24 cellular contexts compared by ENCODE assay signal in genomic region chr22:18081416-18081815, GRCh38.
"Had no signal": no experiment of that assay in that cellular context is flagged by ENCODE, and none has a peak within 500 bp of the region (broad histone marks: within the 10 kb centered on the region; RNA-seq: fewer than 3 reads in every experiment).

No MANE protein-coding gene starts in this region.

- H3K4me3 Mint-ChIP-seq: dendritic cell treated with granulocyte-macrophage colony-stimulating factor and Interleukin-4, amounts not matched to agents 40 ng/mL and 50 ng/mL, for 4 days; nephron progenitor cell had no signal

- ATAC-seq: activated T-cell treated with anti-CD3 and anti-CD28 coated beads, Interleukin-2, amount 50 U/mL, for 72 hours; body of pancreas; pancreas; psoas muscle; right cardiac atrium; upper lobe of right lung had no signal

- H3K9me3 Mint-ChIP-seq: activated T-cell treated with anti-CD3 and anti-CD28 coated beads, Interleukin-2, amount 50 U/mL, for 72 hours; dendritic cell treated with granulocyte-macrophage colony-stimulating factor and Interleukin-4, amounts not matched to agents 40 ng/mL and 50 ng/mL, for 4 days; nephron progenitor cell had no signal

- H3K27ac Mint-ChIP-seq: dendritic cell treated with granulocyte-macrophage colony-stimulating factor and Interleukin-4, amounts not matched to agents 40 ng/mL and 50 ng/mL, for 4 days; nephron progenitor cell had no signal

- H3K27me3 Mint-ChIP-seq: dendritic cell treated with granulocyte-macrophage colony-stimulating factor and Interleukin-4, amounts not matched to agents 40 ng/mL and 50 ng/mL, for 4 days had no signal

- H3K4me3 ChIP-seq: body of pancreas, cardiac muscle cell, hepatocyte, left ventricle myocardium inferior, pancreas, psoas muscle, thyroid gland, upper lobe of right lung had no signal

- H3K9me3 ChIP-seq: body of pancreas, left ventricle myocardium inferior, pancreas, psoas muscle, SK-N-SH, thyroid gland, upper lobe of right lung had no signal

- H3K4me2 ChIP-seq: hepatocyte, SK-N-SH had no signal

- DNase-seq: activated CD8-positive, alpha-beta memory T cell treated with anti-CD3 and anti-CD28 coated beads, Interleukin-2, amount 50 U/mL, for 48 hours; activated gamma-delta T cell treated with Interleukin-2 at 50 U/mL for 16 hours; activated T-cell treated with anti-CD3 and anti-CD28 coated beads, Interleukin-2, amount 50 U/mL, for 72 hours; anterior cingulate cortex; body of pancreas; effector CD4-positive, alpha-beta T cell; erythroblast; foreskin melanocyte; immature natural killer cell; kidney glomerular epithelial cell; left ventricle myocardium inferior; nephron progenitor cell; pancreas; psoas muscle; right cardiac atrium; SK-N-SH; stimulated activated CD4-positive, alpha-beta T cell treated with anti-CD3 and anti-CD28 coated beads, Interleukin-4, amount 100 ng/mL, for 24 hours; stimulated activated naive CD4-positive, alpha-beta T cell treated with Interleukin-2 at 50 U/mL for 16 hours; substantia nigra; thyroid gland; upper lobe of right lung had no signal

- H3K9ac ChIP-seq: SK-N-SH had no signal

- H3K27ac ChIP-seq: body of pancreas, cardiac muscle cell, hepatocyte, left ventricle myocardium inferior, pancreas, psoas muscle, thyroid gland, upper lobe of right lung had no signal

- H3K27me3 ChIP-seq: body of pancreas, cardiac muscle cell, hepatocyte, pancreas, thyroid gland, upper lobe of right lung had no signal
